In genomic region chr19:11242864-11243797, GRCh38 we compare ENCODE assay signal across 8 cellular contexts. TPM values are rescaled to one million over a fixed set of nuclear protein-coding genes. Genes with fewer than 3 reads are reported as not detected.
DNase-seq lines count a peak whose midpoint lies in the region; ATAC-seq and TF ChIP-seq lines count a peak whose summit lies in the region.

No MANE protein-coding gene starts in this region.

- no peaks in the 10 kb centered on the region for H3K9me3 ChIP-seq in fibroblast of lung (ENCODE audit: control insufficient read depth, insufficient read depth, low read depth, low read length)

- no peak overlapping the region for H3K27ac Mint-ChIP-seq in nephron progenitor cell

- H3K4me3 ChIP-seq in fibroblast of lung (replicated peaks in 1 of 4; ENCODE audit: control extremely low read depth in 1 of 4, insufficient read depth in 1 of 4, low read depth in 3 of 4, low read length in 4 of 4) = no peak overlapping the region

- ATAC-seq in HG02840 (IDR thresholded peaks at IDR 0.05; ENCODE audit: low FRiP score, unreplicated experiment) (peak; percentile 62), GM19324 (IDR thresholded peaks at IDR 0.05; ENCODE audit: low FRiP score, unreplicated experiment) (no peak)
- ATAC-seq in activated T-cell treated with anti-CD3 and anti-CD28 coated beads, Interleukin-2, amount 50 U/mL, for 4 hours = peak; percentile 98 to 99

- peak; percentile 87 for DNase-seq in DMS 273 (lab: John Stamatoyannopoulos, UW; ENCODE audit: unreplicated experiment)
- DNase-seq in activated T-cell treated with anti-CD3 and anti-CD28 coated beads, Interleukin-2, amount 50 U/mL, for 4 hours = peak; percentile 82
- peak; percentile 66 to 86 for DNase-seq in fibroblast of lung (ENCODE audit: low read depth in 2 of 2)
- peak; percentile 100 for DNase-seq in nephron progenitor cell
- DNase-seq in stimulated activated naive CD4-positive, alpha-beta T cell (lab: John Stamatoyannopoulos, UW) = peak; percentile 23 to 80 (median 75)

- no peaks in the 10 kb centered on the region for H3K27me3 ChIP-seq in fibroblast of lung (ENCODE audit: control insufficient read depth, insufficient read depth, low read length)

- H4K20me1 ChIP-seq in fibroblast of lung (ENCODE audit: control insufficient read depth, extremely low read depth, insufficient read depth, low read length) = no peaks in the 10 kb centered on the region

- peak overlapping the region; percentile 60 for H2AFZ ChIP-seq in fibroblast of lung (ENCODE audit: low read length)

- H3K79me2 ChIP-seq in fibroblast of lung (ENCODE audit: control insufficient read depth, insufficient read depth, low read length) = no peaks in the 10 kb centered on the region

- peaks cover 2% of the 10 kb centered on the region for H3K36me3 ChIP-seq in fibroblast of lung (ENCODE audit: control insufficient read depth, insufficient read depth, low read length)

- no peaks in the 10 kb centered on the region for H3K36me3 Mint-ChIP-seq in activated T-cell treated with anti-CD3 and anti-CD28 coated beads, Interleukin-2, amount 50 U/mL, for 4 hours (ENCODE audit: insufficient read depth)
- H3K36me3 Mint-ChIP-seq in nephron progenitor cell (ENCODE audit: low read depth) = peaks cover 42% of the 10 kb centered on the region

- no peaks in the 10 kb centered on the region for H3K4me1 Mint-ChIP-seq in activated T-cell treated with anti-CD3 and anti-CD28 coated beads, Interleukin-2, amount 50 U/mL, for 4 hours (ENCODE audit: low read depth)
- H3K4me1 Mint-ChIP-seq in nephron progenitor cell = peaks cover 17% of the 10 kb centered on the region

- no peak overlapping the region for H3K4me3 Mint-ChIP-seq in activated T-cell treated with anti-CD3 and anti-CD28 coated beads, Interleukin-2, amount 50 U/mL, for 4 hours
- peak overlapping the region; percentile 50 for H3K4me3 Mint-ChIP-seq in nephron progenitor cell

- no peak overlapping the region for H3K9ac ChIP-seq in fibroblast of lung (ENCODE audit: insufficient read depth, low read length)

- peak; percentile 23 to 65 for TF ChIP-seq CTCF in fibroblast of lung (conservative IDR thresholded peaks at IDR 0.05 in 1 of 2, IDR thresholded peaks at IDR 0.05 in 1 of 2; ENCODE audit: low read depth in 1 of 2, low read length in 2 of 2)
- TF ChIP-seq CTCF in nephron progenitor cell (IDR thresholded peaks at IDR 0.05) = peak; percentile 86

- H3K9me3 Mint-ChIP-seq in activated T-cell treated with anti-CD3 and anti-CD28 coated beads, Interleukin-2, amount 50 U/mL, for 4 hours = peaks cover 5% of the 10 kb centered on the region
- no peaks in the 10 kb centered on the region for H3K9me3 Mint-ChIP-seq in nephron progenitor cell

- H3K27me3 Mint-ChIP-seq in activated T-cell treated with anti-CD3 and anti-CD28 coated beads, Interleukin-2, amount 50 U/mL, for 4 hours (ENCODE audit: low read depth) = peaks cover 18% of the 10 kb centered on the region
- peaks cover 3% of the 10 kb centered on the region for H3K27me3 Mint-ChIP-seq in nephron progenitor cell (ENCODE audit: low read depth, poor library complexity)

- H3K27ac ChIP-seq in fibroblast of lung (ENCODE audit: insufficient read depth, low read length) = no peak overlapping the region

- peaks cover 5% of the 10 kb centered on the region for H3K4me1 ChIP-seq in fibroblast of lung (ENCODE audit: control insufficient read depth, extremely low read depth, insufficient read depth, low read length)

- peak overlapping the region; percentile 15 for H3K4me2 ChIP-seq in fibroblast of lung (ENCODE audit: extremely low read depth, insufficient read depth, low read length)

TF ChIP-seq in PFSK-1, 5 proteins besides CTCF, POLR2A, EP300 and RAD21:
- TF ChIP-seq POLR2AphosphoS5 (IDR thresholded peaks at IDR 0.05; ENCODE audit: low read depth, low read length) (0 out of 2 replicates have a peak, but pooled peaks have one; percentile 20), REST (IDR thresholded peaks at IDR 0.05; ENCODE audit: insufficient read depth in 1 of 2, low read depth in 2 of 2, low read length in 2 of 2) (no peak), FOXP2 (optimal IDR thresholded peaks at IDR 0.05; ENCODE audit: borderline replicate concordance, extremely low read depth, extremely low read length, insufficient read depth) (peak; percentile 22)

RNA-seq across cellular contexts. Expression of gene ANGPTL8, which starts 3.7 kb away (rescaled TPM):
- polyA plus RNA-seq in PFSK-1 (2012; ENCODE audit: insufficient read length, low read depth) = not detected
- total RNA-seq in activated T-cell treated with anti-CD3 and anti-CD28 coated beads, Interleukin-2, amount 50 U/mL, for 4 hours = not detected
- not detected in 2 replicates for total RNA-seq in fibroblast of lung
- polyA plus RNA-seq in fibroblast of lung = not detected in 2 replicates
- polyA plus RNA-seq in fibroblast of lung (2012) = not detected in 2 replicates
- polyA minus RNA-seq in fibroblast of lung (ENCODE audit: low replicate concordance) = not detected in 2 replicates

RNA-seq across cellular contexts. Expression of gene DOCK6, which starts 19.2 kb away (rescaled TPM):
- polyA plus RNA-seq in PFSK-1 (2012; ENCODE audit: insufficient read length, low read depth) = 119 TPM
- 1 to 10 TPM; 1.7 to 2.9 (median 2.1) TPM for total RNA-seq in activated T-cell treated with anti-CD3 and anti-CD28 coated beads, Interleukin-2, amount 50 U/mL, for 4 hours
- total RNA-seq in fibroblast of lung = 10.5 and 17.7 TPM in 2 replicates
- polyA plus RNA-seq in fibroblast of lung = 6.9 and 10.0 TPM in 2 replicates
- 17.6 and 27.7 TPM in 2 replicates for polyA plus RNA-seq in fibroblast of lung (2012)
- 30.9 and 34.4 TPM in 2 replicates for polyA minus RNA-seq in fibroblast of lung (ENCODE audit: low replicate concordance)

RNA-seq across cellular contexts. Expression of gene KANK2, which starts 45.8 kb away (rescaled TPM):
- 215 TPM for polyA plus RNA-seq in PFSK-1 (2012; ENCODE audit: insufficient read length, low read depth)
- under 1 TPM; 0.58 to 0.96 (median 0.92) TPM for total RNA-seq in activated T-cell treated with anti-CD3 and anti-CD28 coated beads, Interleukin-2, amount 50 U/mL, for 4 hours
- 435 and 511 TPM in 2 replicates for total RNA-seq in fibroblast of lung
- 192 and 197 TPM in 2 replicates for polyA plus RNA-seq in fibroblast of lung
- 343 and 345 TPM in 2 replicates for polyA plus RNA-seq in fibroblast of lung (2012)
- 1,080 and 1,176 TPM in 2 replicates for polyA minus RNA-seq in fibroblast of lung (ENCODE audit: low replicate concordance)

RNA-seq across cellular contexts. Expression of gene TSPAN16, which starts 52.8 kb away (rescaled TPM):
- not detected for polyA plus RNA-seq in PFSK-1 (2012; ENCODE audit: insufficient read length, low read depth)
- not detected for total RNA-seq in activated T-cell treated with anti-CD3 and anti-CD28 coated beads, Interleukin-2, amount 50 U/mL, for 4 hours
- not detected in 2 replicates for total RNA-seq in fibroblast of lung
- polyA plus RNA-seq in fibroblast of lung = not detected in 2 replicates
- polyA plus RNA-seq in fibroblast of lung (2012) = not detected in 2 replicates
- not detected in 2 replicates for polyA minus RNA-seq in fibroblast of lung (ENCODE audit: low replicate concordance)

Comparison
In these comparisons a context has a peak if more than half of its experiments do, and no peak if none do; other contexts are left out.
1. RNA of gene KANK2, which starts 45.8 kb away (total RNA-seq): 435 to 511 TPM in fibroblast of lung; 0.58 to 0.96 TPM in activated T-cell treated with anti-CD3 and anti-CD28 coated beads, Interleukin-2, amount 50 U/mL, for 4 hours; every median in the first group is over 100 times any median in the second.
2. Peak in every context shown above with its lines, with median percentiles within 50 percentile points of each other: DNase-seq.